ENCODE assay signal across 9 cellular contexts in genomic region chr19:39127812-39128510, GRCh38. TPM values are rescaled to one million over a fixed set of nuclear protein-coding genes. Genes with fewer than 3 reads are reported as not detected.
A peak's percentile ranks its signal among the peaks of the same experiment; 100 is the strongest.
DNase-seq lines count a peak whose midpoint lies in the region; ATAC-seq, FAIRE-seq and TF ChIP-seq lines count a peak whose summit lies in the region.
"Had no signal": no experiment of that assay in that cellular context is flagged by ENCODE, and none has a peak within 500 bp of the region (broad histone marks: within the 10 kb centered on the region; RNA-seq: fewer than 3 reads in every experiment).

No MANE protein-coding gene starts in this region.

- H3K9ac ChIP-seq in kidney (ENCODE audit: low read length in 2 of 2) (peak overlapping the region in 1 of 2 donors; percentile 69), Karpas-422 (ENCODE audit: low read length) (no peak overlapping the region)

- peaks cover 30% of the 10 kb centered on the region for H3K4me1 Mint-ChIP-seq in activated T-helper 17 cell treated with anti-CD3 and anti-CD28 coated beads, Interleukin-2, amount 50 U/mL, for 72 hours
- H3K4me1 Mint-ChIP-seq in stimulated activated naive B cell treated with anti-CD40 and anti-IgM and Interleukin-4, amounts not matched to agents 10 μg/mL and 1 μg/mL and 100 μg/mL, for 72 hours, result peaks cover 58 to 82% of the 10 kb centered on the region in 2 donors
- H3K4me1 Mint-ChIP-seq in CD14-positive monocyte, result peaks cover 34% of the 10 kb centered on the region

- no peaks in the 10 kb centered on the region for H3K27me3 Mint-ChIP-seq in activated T-helper 17 cell treated with anti-CD3 and anti-CD28 coated beads, Interleukin-2, amount 50 U/mL, for 72 hours
- H3K27me3 Mint-ChIP-seq in stimulated activated naive B cell treated with anti-CD40 and anti-IgM and Interleukin-4, amounts not matched to agents 10 μg/mL and 1 μg/mL and 100 μg/mL, for 72 hours, result no peaks in the 10 kb centered on the region
- peaks cover 0 to 2% (median 0%) of the 10 kb centered on the region in 3 donors for H3K27me3 Mint-ChIP-seq in CD14-positive monocyte (ENCODE audit: low read depth in 3 of 3)

- H4K20me1 ChIP-seq in Karpas-422 (ENCODE audit: insufficient read depth, low read depth, low read length), result peaks cover 15% of the 10 kb centered on the region; the same call in 1 of the 2 replicates

- H2AFZ ChIP-seq in Karpas-422 (ENCODE audit: low read length), result no peak overlapping the region

- H3K27ac ChIP-seq in HEK293 (ENCODE audit: extremely low read depth, low read depth, low read length) (peak overlapping the region; percentile 39; the same call in 1 of the 2 replicates), kidney (ENCODE audit: low read depth in 2 of 2, low read length in 2 of 2) (peak overlapping the region; percentile 7 to 93), Karpas-422 (ENCODE audit: low read length) (no peak overlapping the region)

- no peak for TF ChIP-seq CTCF in HEK293 (tag by site-specific recombination; IDR thresholded peaks at IDR 0.05)
- no peak for TF ChIP-seq CTCF in kidney (IDR thresholded peaks at IDR 0.05; ENCODE audit: borderline replicate concordance, extremely low read depth, insufficient read depth)
- TF ChIP-seq CTCF in CD14-positive monocyte (IDR thresholded peaks at IDR 0.05), result no peak

- no peaks in the 10 kb centered on the region for H3K9me2 ChIP-seq in Karpas-422 (replicated peaks; ENCODE audit: insufficient read depth, low read length)

- no peak for FAIRE-seq in kidney (lab: Jason Lieb, UNC)

- H3K4me2 ChIP-seq in Karpas-422 (ENCODE audit: low read depth, low read length, poor library complexity, severe bottlenecking), result no peak overlapping the region

- ATAC-seq in activated T-helper 17 cell treated with anti-CD3 and anti-CD28 coated beads, Interleukin-2, amount 50 U/mL, for 72 hours (replicated peaks), result no peak
- ATAC-seq in stimulated activated naive B cell treated with anti-CD40 and anti-IgM and Interleukin-4, amounts not matched to agents 10 μg/mL and 1 μg/mL and 100 μg/mL, for 72 hours (replicated peaks), result no peak
- ATAC-seq: stimulated activated naive CD8-positive, alpha-beta T cell treated with anti-CD3 and anti-CD28 coated beads, Interleukin-15, Interleukin-2, amounts not matched to agents 100 U/mL and 50 U/mL, for 24 hours had no signal

- H3K27ac Mint-ChIP-seq in activated T-helper 17 cell treated with anti-CD3 and anti-CD28 coated beads, Interleukin-2, amount 50 U/mL, for 72 hours, result peak overlapping the region; percentile 56
- peak overlapping the region; percentile 1 for H3K27ac Mint-ChIP-seq in stimulated activated naive B cell treated with anti-CD40 and anti-IgM and Interleukin-4, amounts not matched to agents 10 μg/mL and 1 μg/mL and 100 μg/mL, for 72 hours
- peak overlapping the region in 3 of 7 donors; percentile 35 to 60 (median 42) for H3K27ac Mint-ChIP-seq in CD14-positive monocyte

- H3K27me3 ChIP-seq in Karpas-422 (ENCODE audit: low read length), result no peaks in the 10 kb centered on the region

- H3K4me1 ChIP-seq in HEK293 (ENCODE audit: control insufficient read depth, insufficient read depth, low read length) (peaks cover 36% of the 10 kb centered on the region), kidney (ENCODE audit: control insufficient read depth in 1 of 2, insufficient read depth in 1 of 2, low read depth in 1 of 2, low read length in 2 of 2) (peaks cover 28 to 52% of the 10 kb centered on the region in 2 donors), Karpas-422 (ENCODE audit: low read length) (peaks cover 20% of the 10 kb centered on the region)

- H3K9me3 Mint-ChIP-seq in activated T-helper 17 cell treated with anti-CD3 and anti-CD28 coated beads, Interleukin-2, amount 50 U/mL, for 72 hours, result no peaks in the 10 kb centered on the region
- H3K9me3 Mint-ChIP-seq in stimulated activated naive B cell treated with anti-CD40 and anti-IgM and Interleukin-4, amounts not matched to agents 10 μg/mL and 1 μg/mL and 100 μg/mL, for 72 hours, result no peaks in the 10 kb centered on the region
- H3K9me3 Mint-ChIP-seq in CD14-positive monocyte, result no peaks in the 10 kb centered on the region

- no peaks in the 10 kb centered on the region for H3K9me3 ChIP-seq in HEK293 (ENCODE audit: control insufficient read depth, insufficient read depth, low read depth, low read length)
- H3K9me3 ChIP-seq in kidney (ENCODE audit: control insufficient read depth in 1 of 2, low read length in 2 of 2), result no peaks in the 10 kb centered on the region
- no peaks in the 10 kb centered on the region for H3K9me3 ChIP-seq in Karpas-422 (ENCODE audit: low read length)

- CTCF ChIA-PET in HEK293 (lab: Yijun Ruan, JAX), result interaction anchor here (0.7 to 1.4 kb wide), 3 partner anchors 77 to 1038 kb away, joined by 3 to 4 read pairs (median 4); no protein-coding TSS in a partner anchor

- H3K4me3 Mint-ChIP-seq in activated T-helper 17 cell treated with anti-CD3 and anti-CD28 coated beads, Interleukin-2, amount 50 U/mL, for 72 hours, result peak overlapping the region; percentile 90
- H3K4me3 Mint-ChIP-seq in stimulated activated naive B cell treated with anti-CD40 and anti-IgM and Interleukin-4, amounts not matched to agents 10 μg/mL and 1 μg/mL and 100 μg/mL, for 72 hours, result no peak overlapping the region
- no peak overlapping the region for H3K4me3 Mint-ChIP-seq in CD14-positive monocyte

- DNase-seq in kidney (no peak), CD14-positive monocyte (ENCODE audit: low spot score) (no peak), Karpas-422 (no peak)
- DNase-seq in stimulated activated naive B cell treated with anti-CD40 and anti-IgM and Interleukin-4, amounts not matched to agents 10 μg/mL and 1 μg/mL and 100 μg/mL, for 72 hours, result no peak
- DNase-seq in stimulated activated naive CD4-positive, alpha-beta T cell (lab: John Stamatoyannopoulos, UW), result no peak
- DNase-seq: NCI-H1048; stimulated activated naive CD8-positive, alpha-beta T cell treated with anti-CD3 and anti-CD28 coated beads, Interleukin-15, Interleukin-2, amounts not matched to agents 100 U/mL and 50 U/mL, for 24 hours had no signal

- intact Hi-C loops in kidney (cut with DNase I) (loop anchor here (10.0 kb wide), 1 partner anchor 57 kb away; no protein-coding TSS in a partner anchor), CD14-positive monocyte (cut with micrococcal nuclease) (loop anchor here in 1 of 2 donors (5.0 kb wide), 1 partner anchor 414 kb away; the partner anchor contains the start of gene EID2)

- H3K79me2 ChIP-seq in Karpas-422 (ENCODE audit: low read length), result peaks cover 15% of the 10 kb centered on the region

- no peaks in the 10 kb centered on the region; a peak in 1 of 3 replicates for H3K36me3 ChIP-seq in HEK293 (ENCODE audit: control insufficient read depth in 2 of 2, insufficient read depth in 1 of 2, low read length in 2 of 2)
- no peaks in the 10 kb centered on the region for H3K36me3 ChIP-seq in kidney (ENCODE audit: control insufficient read depth in 1 of 2, insufficient read depth in 2 of 2, low read length in 2 of 2)
- H3K36me3 ChIP-seq in Karpas-422 (ENCODE audit: insufficient read depth, low read length), result no peaks in the 10 kb centered on the region

- peaks cover 9% of the 10 kb centered on the region for H3K36me3 Mint-ChIP-seq in activated T-helper 17 cell treated with anti-CD3 and anti-CD28 coated beads, Interleukin-2, amount 50 U/mL, for 72 hours (ENCODE audit: low read depth)
- no peaks in the 10 kb centered on the region for H3K36me3 Mint-ChIP-seq in stimulated activated naive B cell treated with anti-CD40 and anti-IgM and Interleukin-4, amounts not matched to agents 10 μg/mL and 1 μg/mL and 100 μg/mL, for 72 hours
- H3K36me3 Mint-ChIP-seq in CD14-positive monocyte, result peaks cover 3% of the 10 kb centered on the region in 2 donors

- H3K4me3 ChIP-seq in HEK293 (ENCODE audit: low read depth, low read length), result no peak overlapping the region
- H3K4me3 ChIP-seq in kidney (ENCODE audit: low read length in 2 of 2), result peak overlapping the region; percentile 2 to 84
- H3K4me3 ChIP-seq in Karpas-422 (ENCODE audit: low read length), result no peak overlapping the region

- POLR2A ChIA-PET in HEK293 (lab: Yijun Ruan, JAX), result interaction anchor here (1.0 kb wide), 1 partner anchor 35 kb away, joined by 3 read pairs; no protein-coding TSS in a partner anchor

TF ChIP-seq in HEK293, 187 proteins besides CTCF, POLR2A, EP300 and RAD21 (continues in another document):
- TF ChIP-seq KLF9 (tag by site-specific recombination; IDR thresholded peaks at IDR 0.05; ENCODE audit: low read depth) (0 out of 2 replicates have a peak, but pooled peaks have one; percentile 27), ZNF677 (tag by site-specific recombination; IDR thresholded peaks at IDR 0.05) (0 out of 2 replicates have a peak, but pooled peaks have one; percentile 26), MZF1 (tag by site-specific recombination; IDR thresholded peaks at IDR 0.05; ENCODE audit: borderline replicate concordance) (0 out of 2 replicates have a peak, but pooled peaks have one; percentile 22), IKZF3 (tag by site-specific recombination; IDR thresholded peaks at IDR 0.05) (peak; percentile 19; the same call in 1 of the 2 replicates), ZNF423 (tag by site-specific recombination; IDR thresholded peaks at IDR 0.05) (no peak), ZNF473 (tag by site-specific recombination; IDR thresholded peaks at IDR 0.05) (no peak), ZNF114 (tag by site-specific recombination; IDR thresholded peaks at IDR 0.05) (no peak), ZNF785 (tag by site-specific recombination; IDR thresholded peaks at IDR 0.05) (no peak), ZBTB21 (tag by site-specific recombination; IDR thresholded peaks at IDR 0.05) (0 out of 2 replicates have a peak, but pooled peaks have one; percentile 15), ZNF792 (tag by site-specific recombination; IDR thresholded peaks at IDR 0.05) (0 out of 2 replicates have a peak, but pooled peaks have one; percentile 27), ZSCAN30 (tag by site-specific recombination; IDR thresholded peaks at IDR 0.05) (no peak), ZNF629 (tag by site-specific recombination; IDR thresholded peaks at IDR 0.05) (no peak), ZBTB48 (tag by site-specific recombination; IDR thresholded peaks at IDR 0.05) (0 out of 2 replicates have a peak, but pooled peaks have one; percentile 18)

RNA-seq across cellular contexts. Expression of gene PAK4, which starts 2.4 kb away (rescaled TPM):
- 10 to 100 TPM; 17.8 to 18.4 TPM for total RNA-seq in activated T-helper 17 cell treated with anti-CD3 and anti-CD28 coated beads, Interleukin-2, amount 50 U/mL, for 72 hours
- total RNA-seq in kidney, result 55.6 TPM
- polyA plus RNA-seq in kidney (ENCODE audit: insufficient read depth, low read depth, low replicate concordance), result 52.5 TPM
- polyA plus RNA-seq in CD14-positive monocyte, result 1 to 10 TPM; 1.3 to 1.5 TPM
- 1.7 and 1.9 TPM in 2 replicates for total RNA-seq in Karpas-422 (2014; rRNA removed; shearing (Covaris generic); ENCODE audit: low replicate concordance)

RNA-seq across cellular contexts. Expression of gene ACP7, which starts 43.8 kb away (rescaled TPM):
- not detected for total RNA-seq in activated T-helper 17 cell treated with anti-CD3 and anti-CD28 coated beads, Interleukin-2, amount 50 U/mL, for 72 hours
- not detected for total RNA-seq in kidney
- polyA plus RNA-seq in kidney (ENCODE audit: insufficient read depth, low read depth, low replicate concordance), result 0.13 TPM
- not detected for polyA plus RNA-seq in CD14-positive monocyte
- total RNA-seq in Karpas-422 (2014; rRNA removed; shearing (Covaris generic); ENCODE audit: low replicate concordance), result not detected in 2 replicates

Comparison
In these comparisons a context has a peak if more than half of its experiments do, and no peak if none do; other contexts are left out.
1. H3K4me3 ChIP-seq: peak in kidney (2 of 2); none in HEK293 (single experiment) and Karpas-422 (single experiment).